Comparison of ENCODE assay signal across 8 cellular contexts in the genomic region with DNA sequence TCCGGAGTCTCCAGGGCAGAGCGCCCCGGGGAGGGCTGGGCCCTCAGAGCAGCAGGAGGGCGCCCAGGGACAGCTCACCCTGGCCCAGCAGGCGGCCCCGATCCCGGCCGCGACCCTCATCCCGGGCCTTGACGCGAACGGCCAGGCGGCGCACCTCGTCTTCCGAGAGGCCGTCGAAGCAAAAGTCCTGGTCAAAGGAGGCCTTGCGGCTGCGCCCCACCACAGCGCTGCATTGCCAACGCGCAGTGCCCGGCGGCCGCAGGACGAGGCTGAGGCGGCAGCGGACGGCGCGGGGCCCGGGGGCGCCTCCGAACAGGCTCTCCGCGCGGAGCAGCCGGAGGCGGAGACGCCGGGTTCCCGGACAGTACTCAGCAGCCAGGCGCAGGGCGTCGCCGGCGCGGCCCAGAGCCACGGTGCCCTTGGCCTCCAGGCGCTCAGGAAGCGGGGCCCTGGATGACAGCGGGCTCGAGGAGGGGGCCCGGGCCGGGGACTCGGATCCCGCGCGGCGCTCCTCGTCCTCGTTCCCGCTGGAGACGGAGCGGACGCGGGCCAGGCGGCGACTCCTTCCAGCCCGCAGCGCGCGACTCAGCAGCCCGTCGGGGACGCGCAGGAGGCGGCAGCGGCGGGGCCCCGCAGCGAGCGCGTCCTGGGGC. TPM values are rescaled to one million over a fixed set of nuclear protein-coding genes. Genes with fewer than 3 reads are reported as not detected.
A peak's percentile ranks its signal among the peaks of the same experiment; 100 is the strongest.
DNase-seq lines count a peak whose midpoint lies in the region; ATAC-seq, FAIRE-seq and TF ChIP-seq lines count a peak whose summit lies in the region.

No MANE protein-coding gene starts in this region.

- H3K9me3 Mint-ChIP-seq in nephron progenitor cell, result peaks cover 8% of the 10 kb centered on the region

- POLR2A ChIA-PET in endothelial cell of umbilical vein (lab: Charles Lee), result interaction anchor here (1.1 to 1.5 kb wide), 5 partner anchors 8 to 90 kb away, joined by 3 to 26 read pairs (median 6); no protein-coding TSS in a partner anchor

- dilution Hi-C loops in endothelial cell of umbilical vein (cut with MboI; ENCODE audit: extremely low pct_ligation_motif_present, low sequenced_read_pairs), result no loop called here

- BruUV-seq in endothelial cell of umbilical vein (replicated peaks; lab: Mats Ljungman, UMichigan), result no TSS peak

- H3K4me1 ChIP-seq in endothelial cell of umbilical vein (ENCODE audit: control insufficient read depth, extremely low read depth, insufficient read depth, low read length), result peaks cover 31% of the 10 kb centered on the region

- DNase-seq in stimulated activated CD4-positive, alpha-beta T cell treated with anti-CD3 and anti-CD28 coated beads, Interleukin-15, amount 100 ng/mL, for 24 hours, result peak; percentile 26
- no peak for DNase-seq in stimulated activated CD4-positive, alpha-beta T cell treated with anti-CD3 and anti-CD28 coated beads, Interleukin-2, amount 100 ng/mL, for 48 hours
- DNase-seq in endothelial cell of umbilical vein (ENCODE audit: low read depth, low spot score), result peak; percentile 44
- peak; percentile 57 for DNase-seq in nephron progenitor cell
- DNase-seq in GOT3 (lab: John Stamatoyannopoulos, UW), result no peak
- no peak for DNase-seq in NCI-H1694 (lab: John Stamatoyannopoulos, UW)
- no peak for DNase-seq in frontal cortex (ENCODE audit: low spot score in 2 of 2)

- TF ChIP-seq POLR2A in endothelial cell of umbilical vein (IDR thresholded peaks at IDR 0.05; ENCODE audit: low read depth, low read length), result no peak

- peak overlapping the region; percentile 51 for H2AFZ ChIP-seq in endothelial cell of umbilical vein (ENCODE audit: low read depth, low read length)

- CTCF ChIA-PET in endothelial cell of umbilical vein (lab: Charles Lee), result interaction anchor here (1.0 to 6.3 kb wide), 7 partner anchors 8 to 104 kb away, joined by 3 to 48 read pairs (median 5); partner anchors contain the start of gene VPS13C

- no peaks in the 10 kb centered on the region for H3K9me1 ChIP-seq in endothelial cell of umbilical vein (replicated peaks; ENCODE audit: control insufficient read depth, extremely low read depth, insufficient read depth, low read length)

- no peaks in the 10 kb centered on the region for H4K20me1 ChIP-seq in endothelial cell of umbilical vein (replicated peaks; ENCODE audit: control insufficient read depth, extremely low read depth, insufficient read depth, low read length)

- peak overlapping the region; percentile 73 for H3K4me3 Mint-ChIP-seq in nephron progenitor cell

- no peaks in the 10 kb centered on the region for H3K9me3 ChIP-seq in endothelial cell of umbilical vein (replicated peaks; ENCODE audit: control insufficient read depth, insufficient read depth, low read length)

- H3K4me2 ChIP-seq in endothelial cell of umbilical vein (ENCODE audit: insufficient read depth, low read length), result peak overlapping the region; percentile 84

- H3K27ac ChIP-seq in endothelial cell of umbilical vein (ENCODE audit: insufficient read depth, low read depth, low read length), result peak overlapping the region; percentile 69

- TF ChIP-seq CTCF in endothelial cell of umbilical vein (IDR thresholded peaks at IDR 0.05; ENCODE audit: extremely low read depth in 1 of 2, insufficient read depth in 1 of 2, low read depth in 1 of 2, low read length in 2 of 2) (no peak), nephron progenitor cell (IDR thresholded peaks at IDR 0.05) (no peak)

- H3K27me3 Mint-ChIP-seq in nephron progenitor cell (ENCODE audit: low read depth, poor library complexity), result peaks cover 88% of the 10 kb centered on the region

- peaks cover 4% of the 10 kb centered on the region for H3K79me2 ChIP-seq in endothelial cell of umbilical vein (ENCODE audit: control insufficient read depth, insufficient read depth, low read length)

- no peaks in the 10 kb centered on the region for H3K36me3 ChIP-seq in endothelial cell of umbilical vein (ENCODE audit: control insufficient read depth in 2 of 2, extremely low read depth in 1 of 2, insufficient read depth in 2 of 2, low read length in 2 of 2)

- no peak overlapping the region for H3K27ac Mint-ChIP-seq in nephron progenitor cell

- no peak for ATAC-seq in GM18867 (IDR thresholded peaks at IDR 0.05; ENCODE audit: unreplicated experiment)

- intact Hi-C loops in endothelial cell of umbilical vein (cut with micrococcal nuclease), result loop anchor here (5.0 kb wide), 1 partner anchor 292 kb away; no protein-coding TSS in a partner anchor

- H3K4me1 Mint-ChIP-seq in nephron progenitor cell, result peaks cover 17% of the 10 kb centered on the region

- no peaks in the 10 kb centered on the region for H3K27me3 ChIP-seq in endothelial cell of umbilical vein (ENCODE audit: control insufficient read depth in 2 of 2, insufficient read depth in 2 of 2, low read length in 2 of 2)

- FAIRE-seq in endothelial cell of umbilical vein (lab: Jason Lieb, UNC) (no peak), frontal cortex (lab: Jason Lieb, UNC) (no peak)

- peak overlapping the region; percentile 88 for H3K9ac ChIP-seq in endothelial cell of umbilical vein (replicated peaks; ENCODE audit: extremely low read depth, insufficient read depth, low read length)

- H3K4me3 ChIP-seq in endothelial cell of umbilical vein (replicated peaks in 1 of 3; ENCODE audit: insufficient read depth in 1 of 3, low read depth in 1 of 3, low read length in 3 of 3), result peak overlapping the region; percentile 37 to 75 (median 49)

- no peaks in the 10 kb centered on the region for H3K36me3 Mint-ChIP-seq in nephron progenitor cell (ENCODE audit: low read depth)

TF ChIP-seq in endothelial cell of umbilical vein, 7 proteins besides CTCF, POLR2A, EP300 and RAD21:
- no peak for TF ChIP-seq MYC (IDR thresholded peaks at IDR 0.05; ENCODE audit: low read depth, low read length)
- no peak for TF ChIP-seq EZH2 (IDR thresholded peaks at IDR 0.05; ENCODE audit: borderline replicate concordance, low read depth, low read length, severe bottlenecking)
- no peak for TF ChIP-seq POLR2AphosphoS5 (IDR thresholded peaks at IDR 0.05; ENCODE audit: insufficient read depth, low read depth, low read length)
- TF ChIP-seq, protein P1, sequence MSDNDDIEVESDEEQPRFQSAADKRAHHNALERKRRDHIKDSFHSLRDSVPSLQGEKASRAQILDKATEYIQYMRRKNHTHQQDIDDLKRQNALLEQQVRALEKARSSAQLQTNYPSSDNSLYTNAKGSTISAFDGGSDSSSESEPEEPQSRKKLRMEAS (IDR thresholded peaks at IDR 0.05; ENCODE audit: insufficient read depth, insufficient read length), result no peak
- TF ChIP-seq GATA2 (IDR thresholded peaks at IDR 0.05; ENCODE audit: insufficient read depth, insufficient read length, low read depth, low read length), result no peak
- no peak for TF ChIP-seq FOS (IDR thresholded peaks at IDR 0.05; ENCODE audit: borderline replicate concordance, insufficient read depth, low read length)

RNA-seq across cellular contexts. Expression of gene C2CD4B, which starts 1.1 kb away (rescaled TPM):
- total RNA-seq in endothelial cell of umbilical vein (28.4 and 31.7 TPM in 2 replicates), frontal cortex (0.41 TPM)
- polyA plus RNA-seq in endothelial cell of umbilical vein, result 31.5 and 31.7 TPM in 2 replicates
- polyA plus RNA-seq in endothelial cell of umbilical vein (2011; cell fraction: cytosol; rRNA removed), result 10.7 and 21.1 TPM in 2 replicates
- polyA plus RNA-seq in endothelial cell of umbilical vein (2011; cell fraction: nucleus; rRNA removed), result 33.6 and 34.4 TPM in 2 replicates
- polyA plus RNA-seq in endothelial cell of umbilical vein (2012), result 7.8 and 12.1 TPM in 2 replicates
- 7.0 and 7.5 TPM in 2 replicates for polyA minus RNA-seq in endothelial cell of umbilical vein
- not detected for polyA minus RNA-seq in endothelial cell of umbilical vein (2011; cell fraction: cytosol; rRNA and poly(A)+ RNA removed)
- polyA minus RNA-seq in endothelial cell of umbilical vein (2011; cell fraction: nucleus; rRNA and poly(A)+ RNA removed), result 25.2 and 57.0 TPM in 2 replicates

Comparison
In these comparisons a context has a peak if more than half of its experiments do, and no peak if none do; other contexts are left out.
1. DNase-seq: peak in stimulated activated CD4-positive, alpha-beta T cell treated with anti-CD3 and anti-CD28 coated beads, Interleukin-15, amount 100 ng/mL, for 24 hours (single experiment), endothelial cell of umbilical vein (single experiment) and nephron progenitor cell (single experiment); none in stimulated activated CD4-positive, alpha-beta T cell treated with anti-CD3 and anti-CD28 coated beads, Interleukin-2, amount 100 ng/mL, for 48 hours (0 of 2), GOT3 (single experiment), NCI-H1694 (single experiment) and frontal cortex (0 of 2).
2. RNA of gene C2CD4B, which starts 1.1 kb away (total RNA-seq): 28.4 to 31.7 TPM in endothelial cell of umbilical vein; 0.41 TPM in frontal cortex (single experiment); every median in the first group is over 10 times any median in the second.